In genomic region chr19:16397791-16398529, GRCh38 we compare ENCODE assay signal across 13 cellular contexts.
DNase-seq lines count a peak whose midpoint lies in the region; ATAC-seq and TF ChIP-seq lines count a peak whose summit lies in the region.
"Had no signal": no experiment of that assay in that cellular context is flagged by ENCODE, and none has a peak within 500 bp of the region (broad histone marks: within the 10 kb centered on the region; RNA-seq: fewer than 3 reads in every experiment).

No MANE protein-coding gene starts in this region.

- TF ChIP-seq POLR2A in GM18505 (IDR thresholded peaks at IDR 0.05; ENCODE audit: borderline replicate concordance, extremely low read depth, insufficient read depth, insufficient read length): no peak

- no peaks in the 10 kb centered on the region for H3K9me3 Mint-ChIP-seq in activated B cell treated with CpG ODN at 0.5 μM for 24 hours

- H3K4me1 ChIP-seq in ACC112 (ENCODE audit: control insufficient read depth, insufficient read depth, low read length, unreplicated experiment) (peaks cover 7% of the 10 kb centered on the region), heart right ventricle (peaks cover 0 to 35% (median 23%) of the 10 kb centered on the region in 9 donors), parathyroid adenoma (no peaks in the 10 kb centered on the region)

- no peaks in the 10 kb centered on the region for H3K27me3 ChIP-seq in ACC112 (ENCODE audit: insufficient read depth, low read length)
- no peaks in the 10 kb centered on the region for H3K27me3 ChIP-seq in heart right ventricle
- H3K27me3 ChIP-seq in parathyroid adenoma (ENCODE audit: control insufficient read depth, insufficient read depth, low read length): no peaks in the 10 kb centered on the region

- ATAC-seq in activated B cell treated with CpG ODN at 0.5 μM for 24 hours (ENCODE audit: low read depth) (no peak), heart right ventricle (peak; percentile 40 to 81 (median 68)), GM18505 (IDR thresholded peaks at IDR 0.05; ENCODE audit: unreplicated experiment) (no peak), GM21619 (IDR thresholded peaks at IDR 0.05; ENCODE audit: unreplicated experiment) (no peak)

- H3K4me3 Mint-ChIP-seq in activated B cell treated with CpG ODN at 0.5 μM for 24 hours: peak overlapping the region; percentile 59

- CTCF ChIA-PET in activated B cell treated with CpG ODN at 0.5 μM for 24 hours (lab: Charles Lee): no interaction called here

- H3K9ac ChIP-seq in parathyroid adenoma: no peak overlapping the region

- H3K4me3 ChIP-seq in ACC112 (ENCODE audit: low read depth, low read length) (no peak overlapping the region), heart right ventricle (no peak overlapping the region), parathyroid adenoma (ENCODE audit: low read depth, low read length) (no peak overlapping the region)

- no peak overlapping the region for H2AFZ ChIP-seq in ACC112 (ENCODE audit: low read length, unreplicated experiment)
- H2AFZ ChIP-seq in parathyroid adenoma: no peak overlapping the region

- H3K9me3 ChIP-seq in heart right ventricle (peaks cover 0 to 6% (median 0%) of the 10 kb centered on the region in 11 donors), parathyroid adenoma (ENCODE audit: control insufficient read depth, low read length) (no peaks in the 10 kb centered on the region)

- no peaks in the 10 kb centered on the region for H3K27me3 Mint-ChIP-seq in activated B cell treated with CpG ODN at 0.5 μM for 24 hours

- peaks cover 64% of the 10 kb centered on the region for H3K36me3 Mint-ChIP-seq in activated B cell treated with CpG ODN at 0.5 μM for 24 hours (ENCODE audit: low read depth)

- H3K27ac ChIP-seq in ACC112 (ENCODE audit: low read depth, low read length): peak overlapping the region; percentile 37; the same call in 1 of the 2 replicates
- H3K27ac ChIP-seq in heart right ventricle: peak overlapping the region; percentile 54 to 88 (median 80)
- peak overlapping the region; percentile 11 for H3K27ac ChIP-seq in parathyroid adenoma

- no peak overlapping the region for H3K4me2 ChIP-seq in parathyroid adenoma (ENCODE audit: low read length)

- peaks cover 77% of the 10 kb centered on the region for H3K4me1 Mint-ChIP-seq in activated B cell treated with CpG ODN at 0.5 μM for 24 hours

- POLR2A ChIA-PET in activated B cell treated with CpG ODN at 0.5 μM for 24 hours (lab: Charles Lee): interaction anchor here (0.6 to 2.3 kb wide), 5 partner anchors 19 to 242 kb away, joined by 3 to 23 read pairs (median 9); partner anchors contain the start of gene KLF2

- DNase-seq in activated B cell treated with CpG ODN at 0.5 μM for 24 hours (no peak), heart right ventricle (no peak), GF-D8 (lab: John Stamatoyannopoulos, UW) (no peak)
- no peak for DNase-seq in activated CD4-positive, CD25-positive, alpha-beta regulatory T cell (lab: John Stamatoyannopoulos, UW)
- DNase-seq: activated CD4-positive, alpha-beta T cell treated with anti-CD3 and anti-CD28 coated beads for 48 hours; activated gamma-delta T cell; EL; NCI-H774; stimulated activated naive CD4-positive, alpha-beta T cell treated with Interleukin-2 at 50 U/mL for 16 hours had no signal

- 66 to 68% methylated on average over 15 of the region's 15 CpGs for WGBS in heart right ventricle, 2 donors

- H3K79me2 ChIP-seq in ACC112 (ENCODE audit: control insufficient read depth, insufficient read depth, low read length, unreplicated experiment) (no peaks in the 10 kb centered on the region), parathyroid adenoma (no peaks in the 10 kb centered on the region)

- intact Hi-C loops in activated B cell treated with CpG ODN at 0.5 μM for 24 hours (cut with micrococcal nuclease): loop anchor here (5.0 kb wide), 1 partner anchor 281 kb away; no protein-coding TSS in a partner anchor
- intact Hi-C loops in heart right ventricle (cut with DNase I): no loop called here

- no peaks in the 10 kb centered on the region; the same call in 1 of the 2 replicates for H3K36me3 ChIP-seq in ACC112 (ENCODE audit: insufficient read depth, low read length)
- H3K36me3 ChIP-seq in heart right ventricle: peaks cover 0 to 68% (median 21%) of the 10 kb centered on the region in 9 donors
- no peaks in the 10 kb centered on the region for H3K36me3 ChIP-seq in parathyroid adenoma (ENCODE audit: control insufficient read depth, insufficient read depth, low read length)

- TF ChIP-seq CTCF in activated B cell treated with CpG ODN at 0.5 μM for 24 hours (IDR thresholded peaks at IDR 0.05) (no peak), heart right ventricle (IDR thresholded peaks at IDR 0.05) (no peak), parathyroid adenoma (IDR thresholded peaks at IDR 0.05) (no peak)

- H3K27ac Mint-ChIP-seq in activated B cell treated with CpG ODN at 0.5 μM for 24 hours: peak overlapping the region; percentile 91

Comparison
In these comparisons a context has a peak if more than half of its experiments do, and no peak if none do; other contexts are left out.
1. H3K27ac ChIP-seq: peak in every context shown above with its lines; median percentile 80 in heart right ventricle; 37 in ACC112; 11 in parathyroid adenoma.
2. ATAC-seq: peak in heart right ventricle (8 of 8); none in activated B cell treated with CpG ODN at 0.5 μM for 24 hours (single experiment), GM18505 (single experiment) and GM21619 (single experiment).